8 cellular contexts compared by ENCODE assay signal in the genomic region with DNA sequence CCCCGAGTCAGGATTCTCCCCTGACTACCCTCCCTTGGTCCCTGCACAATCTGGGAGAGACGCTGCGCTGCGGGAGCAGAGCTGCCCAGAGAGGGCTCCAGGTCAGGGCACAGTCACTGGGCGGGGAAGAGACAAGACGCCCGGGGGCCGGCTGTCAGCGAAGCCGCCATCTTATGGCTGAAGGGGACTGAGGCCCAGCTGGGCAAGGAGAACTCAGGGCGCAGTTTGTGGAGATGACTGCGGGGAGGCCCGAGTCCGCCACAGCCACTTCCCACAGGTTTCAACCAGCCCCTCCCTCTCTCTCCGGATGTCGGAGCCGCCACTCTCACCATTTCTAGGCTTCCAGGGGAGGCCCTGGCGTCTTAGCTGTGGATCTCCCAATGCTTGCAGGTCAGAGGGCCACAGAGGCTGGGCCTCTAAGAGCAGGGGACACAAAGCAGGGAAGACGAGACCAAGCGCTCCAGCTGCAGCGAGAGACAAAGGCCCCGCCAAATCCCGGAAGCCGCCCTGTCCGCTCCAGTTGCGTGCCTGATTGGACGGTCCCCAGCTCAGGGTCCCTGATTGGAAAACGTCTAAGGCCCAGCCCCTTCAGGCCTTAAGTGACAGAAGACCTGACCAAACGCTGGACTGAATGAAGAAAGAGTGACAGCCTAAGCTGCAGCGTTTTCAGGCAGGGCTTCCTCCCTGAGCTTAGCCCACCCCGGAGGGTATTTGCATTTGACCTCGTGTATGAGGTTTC. TPM values are rescaled to one million over a fixed set of nuclear protein-coding genes. Genes with fewer than 3 reads are reported as not detected.
A peak's percentile ranks its signal among the peaks of the same experiment; 100 is the strongest.
DNase-seq lines count a peak whose midpoint lies in the region; ATAC-seq and TF ChIP-seq lines count a peak whose summit lies in the region.

A gene (minus strand): TSS at position 484 of the 739 bp plus-strand sequence. CDS start 152 bp downstream, at position 332.

- ATAC-seq in HG02759 (IDR thresholded peaks at IDR 0.05; ENCODE audit: unreplicated experiment) = peak; percentile 97
- ATAC-seq in T-cell (replicated peaks in 1 of 4) = peak; percentile 99 to 100 (median 100)
- peak; percentile 99 to 100 (median 100) for ATAC-seq in heart right ventricle

- H3K27ac Mint-ChIP-seq in T-cell (peak within 1 kb of the TSS; percentile 85 to 89), type B pancreatic cell (peak within 1 kb of the TSS; percentile 98)

- H3K9me3 Mint-ChIP-seq in T-cell (no peaks in the 10 kb centered on the region), type B pancreatic cell (no peaks in the 10 kb centered on the region)

- TF ChIP-seq CTCF in GM12865 (IDR thresholded peaks at IDR 0.05; ENCODE audit: insufficient read depth, low read depth, low read length, missing control alignments) (no peak), adrenal gland (IDR thresholded peaks at IDR 0.05) (no peak), heart right ventricle (IDR thresholded peaks at IDR 0.05) (no peak), type B pancreatic cell (conservative IDR thresholded peaks at IDR 0.05) (no peak)

- POLR2A ChIA-PET in T-cell (lab: Charles Lee) = interaction anchor here (0.5 to 1.0 kb wide), 8 partner anchors 23 to 1166 kb away, joined by 3 to 12 read pairs (median 3); no protein-coding TSS in a partner anchor

- DNase-seq in GM12865 (ENCODE audit: low read depth) (peak; percentile 99), NCI-H146 (lab: John Stamatoyannopoulos, UW) (peak; percentile 99), T-cell (peak; percentile 74 to 93 (median 87)), adrenal gland (peak; percentile 94 to 98 (median 96)), heart right ventricle (peak; percentile 89 to 96), pons (ENCODE audit: low spot score) (peak; percentile 99), type B pancreatic cell (ENCODE audit: extremely low spot score, unreplicated experiment) (peak; percentile 92)

- intact Hi-C loops in adrenal gland (cut with DNase I) (loop anchor here in 1 of 2 donors (10.0 kb wide), 1 partner anchor 865 kb away; no protein-coding TSS in a partner anchor), heart right ventricle (cut with DNase I) (loop anchor here in 1 of 10 donors (10.0 kb wide), 1 partner anchor 135 kb away; a partner anchor contains a TSS)

- TF ChIP-seq POLR2A in adrenal gland (IDR thresholded peaks at IDR 0.05) = peak in 1 of 2 donors; percentile 67

- H3K27me3 ChIP-seq in adrenal gland (no peaks in the 10 kb centered on the region), heart right ventricle (no peaks in the 10 kb centered on the region)

- H3K4me3 Mint-ChIP-seq in T-cell (peak within 1 kb of the TSS; percentile 92 to 99 (median 97)), type B pancreatic cell (peak within 1 kb of the TSS; percentile 97)

- H3K9me3 ChIP-seq in adrenal gland (replicated peaks in 1 of 3) = no peaks in the 10 kb centered on the region
- peaks cover 0 to 4% (median 0%) of the 10 kb centered on the region in 11 donors for H3K9me3 ChIP-seq in heart right ventricle

- H3K36me3 Mint-ChIP-seq in T-cell (peaks cover 9% of the 10 kb centered on the region), type B pancreatic cell (peaks cover 27% of the 10 kb centered on the region)

- H3K27ac ChIP-seq in adrenal gland (peak within 1 kb of the TSS in 4 of 5 donors; percentile 56 to 79 (median 72)), heart right ventricle (peak within 1 kb of the TSS in 9 of 10 donors; percentile 47 to 75 (median 64))

- WGBS in adrenal gland, 4 donors = 0 to 2% (median 1%) methylated on average over 4 to 32 of the region's 32 CpGs
- 0 to 1% methylated on average over 32 of the region's 32 CpGs for WGBS in heart right ventricle, 2 donors

- H3K4me1 Mint-ChIP-seq in T-cell (peaks cover 8 to 15% (median 11%) of the 10 kb centered on the region in 3 donors), type B pancreatic cell (ENCODE audit: unreplicated experiment) (peaks cover 11% of the 10 kb centered on the region)

- CTCF ChIA-PET in T-cell (lab: Charles Lee) = interaction anchor here in 1 of 2 donors (0.6 to 1.2 kb wide), 6 partner anchors 15 to 1398 kb away, joined by 3 to 4 read pairs (median 3); no protein-coding TSS in a partner anchor

- H3K27me3 Mint-ChIP-seq in T-cell = no peaks in the 10 kb centered on the region
- H3K27me3 Mint-ChIP-seq in type B pancreatic cell = no peaks in the 10 kb centered on the region

- peaks cover 6 to 12% of the 10 kb centered on the region in 2 donors for H3K4me1 ChIP-seq in adrenal gland (replicated peaks in 1 of 2)
- H3K4me1 ChIP-seq in heart right ventricle = peaks cover 3 to 14% (median 9%) of the 10 kb centered on the region in 9 donors

- H3K4me3 ChIP-seq in GM12865 (ENCODE audit: low read depth, low read length) = peak within 1 kb of the TSS; percentile 97
- H3K4me3 ChIP-seq in adrenal gland = peak within 1 kb of the TSS in 3 of 4 donors; percentile 48 to 63 (median 59)
- peak within 1 kb of the TSS; percentile 36 to 83 (median 74) for H3K4me3 ChIP-seq in heart right ventricle

- no peaks in the 10 kb centered on the region for H3K36me3 ChIP-seq in adrenal gland (replicated peaks in 1 of 2)
- H3K36me3 ChIP-seq in heart right ventricle = peaks cover 0 to 15% (median 0%) of the 10 kb centered on the region in 9 donors

RNA-seq across cellular contexts. Expression of the gene that starts here (rescaled TPM):
- 1 to 10 TPM; 3.3 to 6.5 (median 6.0) TPM for total RNA-seq in T-cell
- total RNA-seq in adrenal gland = 1 to 10 TPM in 5 of 8 donors, under 1 TPM in 3; 0.36 to 3.4 (median 1.6) TPM
- under 1 TPM; 0.07 to 0.95 (median 0.72) TPM for polyA plus RNA-seq in adrenal gland
- 1 to 10 TPM in 9 of 10 donors, under 1 TPM in 1; 0.93 to 2.2 (median 1.7) TPM for total RNA-seq in heart right ventricle
- polyA plus RNA-seq in heart right ventricle = under 1 TPM; 0.10 to 0.44 TPM
- total RNA-seq in type B pancreatic cell (ENCODE audit: low replicate concordance) = 9.0 and 19.9 TPM in 2 replicates

Comparison
In these comparisons a context has a peak if more than half of its experiments do, and no peak if none do; other contexts are left out.
1. Peak in every context shown above with its lines: DNase-seq, ATAC-seq, H3K4me3 ChIP-seq and H3K27ac ChIP-seq.